ENCODE assay signal across 1 cellular context in the genomic region with DNA sequence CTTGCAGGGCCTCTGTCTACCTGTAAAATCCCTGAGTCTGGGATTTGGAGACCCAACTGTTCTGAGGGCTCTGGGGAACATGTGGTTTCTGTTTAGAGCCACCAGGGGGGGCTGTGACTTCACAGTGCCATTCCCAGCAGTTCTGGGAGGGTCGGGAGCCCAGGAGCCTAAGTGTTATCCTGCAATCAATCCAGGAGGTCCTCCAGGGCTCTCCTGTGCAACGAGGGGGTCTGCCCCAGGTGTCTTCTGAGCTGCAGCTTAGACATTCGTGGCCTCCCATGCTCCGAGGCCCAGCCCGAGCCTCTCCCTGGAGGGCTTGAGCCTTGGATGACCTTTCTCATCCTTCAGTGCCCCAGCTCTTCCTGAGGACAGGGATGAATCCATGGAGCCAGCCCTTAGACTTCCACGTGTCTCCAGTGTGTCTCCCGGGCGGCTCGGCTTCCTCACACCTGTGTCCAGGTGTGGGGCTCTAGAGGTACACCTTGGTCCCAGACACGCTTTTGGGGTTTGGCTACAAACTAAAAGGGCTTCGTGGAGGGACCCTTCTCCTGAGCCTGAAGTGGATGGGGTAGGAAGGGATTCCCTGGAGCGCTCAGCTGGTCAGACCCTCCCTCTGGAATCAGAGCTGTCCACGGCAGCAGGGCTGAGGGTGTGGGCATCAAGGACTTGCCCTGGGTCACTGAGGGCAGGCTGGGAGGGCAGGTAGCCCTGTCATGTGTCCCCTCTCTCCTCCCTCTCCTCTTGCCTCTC.
TF ChIP-seq lines count a peak whose summit lies in the region.

No MANE protein-coding gene starts in this region.

TF ChIP-seq in H1, 55 proteins besides CTCF, POLR2A, EP300 and RAD21:
- TF ChIP-seq TCF12 (IDR thresholded peaks at IDR 0.05; ENCODE audit: low read depth, low read length) (no peak), MAX (IDR thresholded peaks at IDR 0.05) (peak; percentile 61), SIN3A (conservative IDR thresholded peaks at IDR 0.05 in 1 of 2, IDR thresholded peaks at IDR 0.05 in 1 of 2; ENCODE audit: low read depth in 1 of 2, low read length in 2 of 2) (0 out of 4 replicates have a peak, but pooled peaks of 1 of the 2 experiments have one; percentile 31), GABPA (IDR thresholded peaks at IDR 0.05; ENCODE audit: borderline replicate concordance, insufficient read depth, low read length) (peak; percentile 43; the same call in 1 of the 2 replicates), SP2 (IDR thresholded peaks at IDR 0.05; ENCODE audit: low read length) (no peak), KDM5A (IDR thresholded peaks at IDR 0.05; ENCODE audit: low read length) (no peak)
